In the genomic region with DNA sequence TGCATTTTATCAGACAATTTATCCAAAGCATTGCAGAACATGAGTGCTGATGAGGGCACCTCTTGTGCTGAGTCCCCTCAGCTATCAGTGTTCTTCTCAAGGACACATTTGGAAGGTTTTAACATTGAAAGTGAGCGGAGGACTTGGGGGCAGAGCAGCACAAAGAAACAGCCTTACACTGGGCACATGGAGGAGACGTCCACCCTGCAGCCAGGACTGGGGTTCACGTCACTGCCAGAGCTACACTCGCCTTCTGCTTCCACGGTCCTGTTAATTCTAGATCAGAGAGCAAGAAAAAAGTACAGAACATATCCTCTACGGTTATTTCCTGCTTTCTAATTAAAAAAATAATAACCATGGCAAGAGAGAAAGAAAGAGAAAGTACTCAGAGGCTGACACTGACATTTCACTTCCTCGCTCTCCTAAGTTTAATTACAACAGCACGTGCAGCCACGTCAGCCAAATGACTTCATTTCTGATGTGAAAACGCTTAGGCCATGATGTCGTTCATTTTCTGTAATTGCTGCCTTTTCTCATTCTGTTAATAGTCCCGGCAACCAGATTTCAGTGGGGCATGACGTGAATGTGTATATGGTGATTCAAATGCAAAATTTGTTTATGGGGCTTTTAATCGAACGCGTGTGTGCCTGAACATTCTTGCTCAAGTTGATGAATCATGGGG, we compare ENCODE assay signal across 8 cellular contexts. TPM values are rescaled to one million over a fixed set of nuclear protein-coding genes. Genes with fewer than 3 reads are reported as not detected.
A peak's percentile ranks its signal among the peaks of the same experiment; 100 is the strongest.
DNase-seq lines count a peak whose midpoint lies in the region; ATAC-seq and TF ChIP-seq lines count a peak whose summit lies in the region.
"Had no signal": no experiment of that assay in that cellular context is flagged by ENCODE, and none has a peak within 500 bp of the region (broad histone marks: within the 10 kb centered on the region; RNA-seq: fewer than 3 reads in every experiment).

No MANE protein-coding gene starts in this region.

- no peaks in the 10 kb centered on the region for H3K4me1 ChIP-seq in SJCRH30
- H3K4me1 ChIP-seq: pancreas had no signal

- no peaks in the 10 kb centered on the region for H3K9me3 ChIP-seq in SJCRH30 (replicated peaks)
- H3K9me3 ChIP-seq: pancreas had no signal

- no peaks in the 10 kb centered on the region for H3K36me3 Mint-ChIP-seq in brain
- no peaks in the 10 kb centered on the region for H3K36me3 Mint-ChIP-seq in naive B cell

- peak overlapping the region; percentile 5 to 79 (median 19) for H3K27ac Mint-ChIP-seq in brain
- H3K27ac Mint-ChIP-seq in naive B cell = peak overlapping the region; percentile 92 to 99 (median 96)

- DNase-seq in NOMO-1 (lab: John Stamatoyannopoulos, UW; ENCODE audit: unreplicated experiment in 2 of 2) = peak; percentile 20 to 85
- peak; percentile 77 for DNase-seq in naive B cell
- no peak for DNase-seq in NCI-H2029 (lab: John Stamatoyannopoulos, UW)
- no peak for DNase-seq in SJCRH30
- DNase-seq: pancreas had no signal

- H3K27me3 Mint-ChIP-seq in brain = peaks cover 33% of the 10 kb centered on the region
- H3K27me3 Mint-ChIP-seq in naive B cell = peaks cover under 1 to 1% (median under 1%) of the 10 kb centered on the region in 3 donors

- peak; percentile 58 for ATAC-seq in GM19395 (IDR thresholded peaks at IDR 0.05; ENCODE audit: unreplicated experiment)
- peak; percentile 91 to 93 for ATAC-seq in naive B cell (ENCODE audit: low read depth in 2 of 2)
- no peak for ATAC-seq in HG02610 (IDR thresholded peaks at IDR 0.05; ENCODE audit: unreplicated experiment)

- no peaks in the 10 kb centered on the region for H3K36me3 ChIP-seq in SJCRH30
- H3K36me3 ChIP-seq: pancreas had no signal

- no peak overlapping the region for H3K4me3 ChIP-seq in SJCRH30
- H3K4me3 ChIP-seq: pancreas had no signal

- H3K4me1 Mint-ChIP-seq in brain (peaks cover 39% of the 10 kb centered on the region), naive B cell (peaks cover 9 to 19% (median 11%) of the 10 kb centered on the region in 3 donors)

- no peak overlapping the region for H3K27ac ChIP-seq in SJCRH30
- H3K27ac ChIP-seq: pancreas had no signal

- H3K9me3 Mint-ChIP-seq in brain (peaks cover 0 to 3% (median 0%) of the 10 kb centered on the region in 5 experiments), naive B cell (no peaks in the 10 kb centered on the region)

- H3K4me3 Mint-ChIP-seq in brain (peak overlapping the region in 4 of 5 experiments; percentile 7 to 68 (median 26)), naive B cell (peak overlapping the region; percentile 36 to 92 (median 82))

- peaks cover 4% of the 10 kb centered on the region for H3K27me3 ChIP-seq in SJCRH30

- TF ChIP-seq CTCF in brain (conservative IDR thresholded peaks at IDR 0.05) = no peak

RNA-seq across cellular contexts. Expression of gene PRND, which starts 5.1 kb away (rescaled TPM):
- not detected for polyA plus RNA-seq in brain (ENCODE audit: insufficient read depth, low read depth, low replicate concordance)
- polyA plus RNA-seq in naive B cell (ENCODE audit: low read depth in 6 of 6) = under 1 TPM in 1 of 6 donors, not detected in 5; 0.25 TPM
- not detected in 2 replicates for total RNA-seq in SJCRH30 (2014; rRNA removed; shearing (Covaris generic))
- polyA plus RNA-seq: pancreas had no signal

RNA-seq across cellular contexts. Expression of gene PRNP, which starts 40.6 kb away (rescaled TPM):
- polyA plus RNA-seq in brain (ENCODE audit: insufficient read depth, low read depth, low replicate concordance) (133 TPM), naive B cell (ENCODE audit: low read depth in 6 of 6) (100 to 1,000 TPM in 1 of 6 donors, 10 to 100 TPM in 5; 78.0 to 151 (median 86.2) TPM)
- total RNA-seq in SJCRH30 (2014; rRNA removed; shearing (Covaris generic)) = 54.7 and 58.7 TPM in 2 replicates

Comparison
In these comparisons a context has a peak if more than half of its experiments do, and no peak if none do; other contexts are left out.
1. DNase-seq: peak in NOMO-1 (2 of 2) and naive B cell (single experiment); none in NCI-H2029 (single experiment) and SJCRH30 (0 of 2).